8 cellular contexts compared by ENCODE assay signal in the genomic region with DNA sequence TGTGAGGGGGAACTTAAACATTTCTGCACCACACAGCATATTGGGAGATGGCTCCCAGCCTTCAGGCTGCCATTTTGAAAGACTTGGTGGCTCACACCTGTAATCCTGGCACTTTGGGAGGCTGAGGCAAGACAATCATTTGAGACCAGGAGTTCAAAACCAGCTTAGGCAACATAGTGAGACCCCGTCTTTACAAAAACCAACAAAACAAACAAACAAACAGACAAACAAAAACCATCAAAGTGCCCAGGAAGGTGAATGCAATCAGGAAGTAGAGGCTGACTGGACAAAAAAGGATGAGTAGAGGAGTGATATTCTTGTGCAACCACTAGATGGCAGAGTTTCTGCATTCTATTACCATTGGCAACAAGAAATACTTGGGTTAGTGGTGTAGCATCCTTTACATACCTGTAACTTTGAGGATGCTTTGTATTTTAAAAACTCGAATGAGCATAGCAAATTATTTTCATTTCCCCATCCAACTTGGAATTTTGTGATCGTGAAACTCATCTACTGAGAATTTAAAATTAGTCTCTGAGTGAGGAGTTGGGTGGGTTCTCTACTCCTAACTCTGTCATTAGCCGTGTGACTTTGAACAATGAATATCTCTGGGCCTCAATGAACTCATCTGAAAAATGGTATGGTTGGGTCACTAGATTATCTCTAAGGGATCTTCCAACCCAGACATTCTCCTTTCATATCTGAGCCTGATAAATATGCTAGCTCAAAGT.
A peak's percentile ranks its signal among the peaks of the same experiment; 100 is the strongest.
DNase-seq lines count a peak whose midpoint lies in the region; ATAC-seq and TF ChIP-seq lines count a peak whose summit lies in the region.

No MANE protein-coding gene starts in this region.

- no peak overlapping the region for H3K27ac Mint-ChIP-seq in activated naive CD4-positive, alpha-beta T cell treated with anti-CD3 and anti-CD28 coated beads, Interleukin-2, amount 50 U/mL, for 72 hours
- H3K27ac Mint-ChIP-seq in naive thymus-derived CD8-positive, alpha-beta T cell, result peak overlapping the region in 1 of 10 donors; percentile 73

- H3K27me3 Mint-ChIP-seq in naive thymus-derived CD8-positive, alpha-beta T cell, result peaks cover 9 to 25% (median 11%) of the 10 kb centered on the region in 5 donors

- H3K4me3 ChIP-seq in H7 (ENCODE audit: insufficient read depth, low read depth, low read length) (no peak overlapping the region), esophagus muscularis mucosa (no peak overlapping the region)

- DNase-seq in activated naive CD4-positive, alpha-beta T cell treated with anti-CD3 and anti-CD28 coated beads, Interleukin-2, amount 50 U/mL, for 72 hours (ENCODE audit: low spot score in 2 of 2), result peak in 1 of 2 donors; percentile 16
- no peak for DNase-seq in activated naive CD4-positive, alpha-beta T cell treated with Interleukin-2 at 50 U/mL for 16 hours
- DNase-seq in H7 (peak; percentile 62), NCI-H1417 treated with DMSO at 0.1 percent for 48 hours (lab: John Stamatoyannopoulos, UW) (peak; percentile 30), SW480 (ENCODE audit: low spot score) (peak; percentile 70), esophagus muscularis mucosa (ENCODE audit: extremely low spot score) (no peak)
- DNase-seq in naive thymus-derived CD8-positive, alpha-beta T cell, result peak in 7 of 10 donors; percentile 12 to 78 (median 57)

- TF ChIP-seq POLR2A in esophagus muscularis mucosa (IDR thresholded peaks at IDR 0.05; ENCODE audit: low read depth), result no peak

- peak; percentile 72 to 81 for ATAC-seq in activated naive CD4-positive, alpha-beta T cell treated with anti-CD3 and anti-CD28 coated beads, Interleukin-2, amount 50 U/mL, for 72 hours
- peak; percentile 69 to 80 for ATAC-seq in naive thymus-derived CD8-positive, alpha-beta T cell
- ATAC-seq in HG03039 (IDR thresholded peaks at IDR 0.05; ENCODE audit: unreplicated experiment), result no peak

- H3K36me3 ChIP-seq in H7 (replicated peaks; ENCODE audit: control insufficient read depth, insufficient read depth, low read length) (no peaks in the 10 kb centered on the region), esophagus muscularis mucosa (no peaks in the 10 kb centered on the region)

- intact Hi-C loops in esophagus muscularis mucosa (cut with DNase I), result loop anchor here (2.0 to 10.0 kb wide), 2 partner anchors 118 to 530 kb away; partner anchors contain the start of gene CD24

- no peak overlapping the region for H3K27ac ChIP-seq in esophagus muscularis mucosa (replicated peaks in 1 of 4)

- no peaks in the 10 kb centered on the region for H3K4me1 ChIP-seq in esophagus muscularis mucosa

- no peaks in the 10 kb centered on the region for H3K9me3 Mint-ChIP-seq in activated naive CD4-positive, alpha-beta T cell treated with anti-CD3 and anti-CD28 coated beads, Interleukin-2, amount 50 U/mL, for 72 hours
- H3K9me3 Mint-ChIP-seq in naive thymus-derived CD8-positive, alpha-beta T cell, result no peaks in the 10 kb centered on the region

- peaks cover 4 to 16% (median 14%) of the 10 kb centered on the region in 4 donors for H3K4me1 Mint-ChIP-seq in naive thymus-derived CD8-positive, alpha-beta T cell

- no peaks in the 10 kb centered on the region for H3K36me3 Mint-ChIP-seq in activated naive CD4-positive, alpha-beta T cell treated with anti-CD3 and anti-CD28 coated beads, Interleukin-2, amount 50 U/mL, for 72 hours
- H3K36me3 Mint-ChIP-seq in naive thymus-derived CD8-positive, alpha-beta T cell, result no peaks in the 10 kb centered on the region

- H3K27me3 ChIP-seq in H7 (ENCODE audit: control insufficient read depth, insufficient read depth, low read length) (no peaks in the 10 kb centered on the region), esophagus muscularis mucosa (peaks cover 0 to 24% (median 0%) of the 10 kb centered on the region in 4 donors)

- POLR2A ChIA-PET in naive thymus-derived CD8-positive, alpha-beta T cell (lab: Charles Lee), result no interaction called here

- H3K9me3 ChIP-seq in esophagus muscularis mucosa, result no peaks in the 10 kb centered on the region

- TF ChIP-seq CTCF in esophagus muscularis mucosa (IDR thresholded peaks at IDR 0.05), result peak; percentile 47 to 75 (median 65)

- 38% methylated on average over 4 of the region's 4 CpGs for WGBS in esophagus muscularis mucosa

- H3K4me3 Mint-ChIP-seq in naive thymus-derived CD8-positive, alpha-beta T cell, result no peak overlapping the region

- no peak for TF ChIP-seq EP300 in esophagus muscularis mucosa (IDR thresholded peaks at IDR 0.05)

Comparison
In these comparisons a context has a peak if more than half of its experiments do, and no peak if none do; other contexts are left out.
1. DNase-seq: peak in H7 (single experiment), NCI-H1417 treated with DMSO at 0.1 percent for 48 hours (single experiment), SW480 (single experiment) and naive thymus-derived CD8-positive, alpha-beta T cell (7 of 10); none in activated naive CD4-positive, alpha-beta T cell treated with Interleukin-2 at 50 U/mL for 16 hours (single experiment) and esophagus muscularis mucosa (single experiment).